ENCODE assay signal across 20 cellular contexts in genomic region chr9:94993821-94994165, GRCh38.
A peak's percentile ranks its signal among the peaks of the same experiment; 100 is the strongest.
DNase-seq lines count a peak whose midpoint lies in the region; ATAC-seq and TF ChIP-seq lines count a peak whose summit lies in the region.
"Had no signal": no experiment of that assay in that cellular context is flagged by ENCODE, and none has a peak within 500 bp of the region (broad histone marks: within the 10 kb centered on the region; RNA-seq: fewer than 3 reads in every experiment).

No MANE protein-coding gene starts in this region.

- H3K9me3 ChIP-seq in right cardiac atrium (ENCODE audit: control insufficient read depth, low read length) (no peaks in the 10 kb centered on the region), lower lobe of right lung (no peaks in the 10 kb centered on the region), testis (no peaks in the 10 kb centered on the region)
- H3K9me3 ChIP-seq: HAP-1 had no signal

- H3K27ac ChIP-seq in right cardiac atrium (ENCODE audit: low read length) (peak overlapping the region; percentile 31), lower lobe of right lung (peak overlapping the region; percentile 8), testis (peak overlapping the region; percentile 74 to 79), dorsolateral prefrontal cortex (peak overlapping the region in 26 of 59 donors; percentile 4 to 88 (median 32))
- H3K27ac ChIP-seq: BLaER1 had no signal

- H3K4me1 ChIP-seq in right cardiac atrium (ENCODE audit: control insufficient read depth, insufficient read depth, low read length) (peaks cover 2% of the 10 kb centered on the region), lower lobe of right lung (peaks cover 17% of the 10 kb centered on the region), testis (peaks cover 19% of the 10 kb centered on the region)
- H3K4me1 ChIP-seq: BLaER1 had no signal

- DNase-seq in right cardiac atrium, result no peak
- DNase-seq in left cardiac atrium, result no peak
- no peak for DNase-seq in lower lobe of right lung
- DNase-seq in testis, result no peak
- DNase-seq in dorsolateral prefrontal cortex, result no peak
- DNase-seq in superior temporal gyrus (ENCODE audit: extremely low spot score), result no peak
- DNase-seq: 8988T; CD8-positive, alpha-beta T cell; DMS79 treated with DMSO at 0.1 percent for 48 hours; KBM-7; MV-4-11; NCI-H1417 treated with DMSO at 0.1 percent for 48 hours; NCI-H2029; NCI-H2171 treated with DMSO at 0.1 percent for 48 hours; NCI-H510A had no signal

- H3K36me3 ChIP-seq in lower lobe of right lung, result no peaks in the 10 kb centered on the region
- H3K36me3 ChIP-seq in testis (ENCODE audit: low read depth, missing control alignments), result no peaks in the 10 kb centered on the region
- H3K36me3 ChIP-seq: HAP-1 had no signal

- 71% methylated on average over 7 of the region's 7 CpGs for WGBS in right cardiac atrium
- 60 to 69% methylated on average over 7 of the region's 7 CpGs for WGBS in testis, 2 donors

- intact Hi-C loops in right cardiac atrium (cut with DNase I) (no loop called here), left cardiac atrium (cut with DNase I) (loop anchor here in 1 of 2 donors (2.0 kb wide), 1 partner anchor 21 kb away; no protein-coding TSS in a partner anchor), lower lobe of right lung (cut with DNase I) (no loop called here), testis (cut with DNase I; ENCODE audit: low total_unique reads) (no loop called here), dorsolateral prefrontal cortex (cut with DNase I) (no loop called here)

- H3K27me3 ChIP-seq in right cardiac atrium (ENCODE audit: control insufficient read depth, insufficient read depth) (no peaks in the 10 kb centered on the region), lower lobe of right lung (ENCODE audit: low read depth) (no peaks in the 10 kb centered on the region), testis (no peaks in the 10 kb centered on the region), dorsolateral prefrontal cortex (no peaks in the 10 kb centered on the region)
- H3K27me3 ChIP-seq: BLaER1 had no signal

- no peak for TF ChIP-seq POLR2A in testis (IDR thresholded peaks at IDR 0.05)

- ATAC-seq in right cardiac atrium, result no peak
- ATAC-seq in left cardiac atrium, result no peak
- ATAC-seq in lower lobe of right lung, result no peak
- ATAC-seq in HG03521 (IDR thresholded peaks at IDR 0.05; ENCODE audit: unreplicated experiment), result no peak
- ATAC-seq in HG03457 (IDR thresholded peaks at IDR 0.05; ENCODE audit: unreplicated experiment), result no peak
- ATAC-seq: CD8-positive, alpha-beta T cell; Panc1 had no signal

- TF ChIP-seq CTCF in lower lobe of right lung (IDR thresholded peaks at IDR 0.05) (no peak), testis (IDR thresholded peaks at IDR 0.05) (no peak), dorsolateral prefrontal cortex (IDR thresholded peaks at IDR 0.05 in 54 of 56, conservative IDR thresholded peaks at IDR 0.05 in 2 of 56; ENCODE audit: low read depth in 1 of 56, partially characterized antibody in 56 of 56) (no peak)

- H3K4me3 ChIP-seq in right cardiac atrium (ENCODE audit: low read length) (no peak overlapping the region), lower lobe of right lung (no peak overlapping the region), testis (no peak overlapping the region), dorsolateral prefrontal cortex (no peak overlapping the region)
- H3K4me3 ChIP-seq: BLaER1, HAP-1 had no signal
